21 cellular contexts compared by ENCODE assay signal in the genomic region with DNA sequence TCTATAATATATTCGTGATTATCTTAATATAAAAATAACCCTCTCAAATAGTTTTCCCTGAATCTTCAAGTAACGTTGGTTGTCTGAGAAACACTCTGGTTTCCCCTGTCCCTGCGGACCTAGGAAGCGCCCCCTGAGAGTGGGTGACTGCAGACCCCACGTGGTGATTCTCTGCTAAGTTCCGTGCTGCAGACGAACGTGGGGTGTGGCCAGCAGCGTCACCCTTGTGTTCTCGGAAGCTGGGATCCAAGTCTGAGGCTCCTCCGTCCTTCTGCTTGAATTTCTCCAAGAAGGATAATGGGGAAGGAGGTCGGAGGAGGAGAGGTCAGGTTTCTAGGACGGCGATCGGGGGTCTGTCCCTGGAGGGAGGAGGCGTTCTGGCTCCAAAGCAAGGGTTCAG.
"Had no signal": no experiment of that assay in that cellular context is flagged by ENCODE, and none has a peak within 500 bp of the region (broad histone marks: within the 10 kb centered on the region; RNA-seq: fewer than 3 reads in every experiment).

No MANE protein-coding gene starts in this region.

- H3K27me3 Mint-ChIP-seq: activated naive CD4-positive, alpha-beta T cell treated with anti-CD3 and anti-CD28 coated beads, Interleukin-2, amount 50 U/mL, for 24 hours; stimulated activated naive CD8-positive, alpha-beta T cell treated with anti-CD3 and anti-CD28 coated beads, Interleukin-15, Interleukin-2, amounts not matched to agents 100 ng/mL and 50 ng/mL, for 24 hours had no signal

- H3K4me1 ChIP-seq: body of pancreas, right atrium auricular region had no signal

- H3K4me3 ChIP-seq: body of pancreas, right atrium auricular region, SK-N-MC, skin epidermis, suprapubic skin, upper lobe of right lung had no signal

- H3K4me3 Mint-ChIP-seq: activated naive CD4-positive, alpha-beta T cell treated with anti-CD3 and anti-CD28 coated beads, Interleukin-2, amount 50 U/mL, for 24 hours; nephron progenitor cell; stimulated activated naive CD8-positive, alpha-beta T cell treated with anti-CD3 and anti-CD28 coated beads, Interleukin-15, Interleukin-2, amounts not matched to agents 100 ng/mL and 50 ng/mL, for 24 hours had no signal

- H3K9me3 Mint-ChIP-seq: activated naive CD4-positive, alpha-beta T cell treated with anti-CD3 and anti-CD28 coated beads, Interleukin-2, amount 50 U/mL, for 24 hours; nephron progenitor cell; stimulated activated naive CD8-positive, alpha-beta T cell treated with anti-CD3 and anti-CD28 coated beads, Interleukin-15, Interleukin-2, amounts not matched to agents 100 ng/mL and 50 ng/mL, for 24 hours had no signal

- DNase-seq: activated CD4-positive, alpha-beta T cell treated with anti-CD3 and anti-CD28 coated beads for 1 hour; amygdala; body of pancreas; cortex of kidney; effector CD8-positive, alpha-beta T cell; foreskin melanocyte; left ventricle myocardium superior; mesenchymal stem cell; nephron progenitor cell; occipital lobe; stimulated activated CD8-positive, alpha-beta memory T cell treated with anti-CD3 and anti-CD28 coated beads, Interleukin-4, amount 100 ng/mL, for 48 hours; upper lobe of right lung had no signal

- H3K9me3 ChIP-seq: body of pancreas, right atrium auricular region, suprapubic skin, upper lobe of right lung had no signal

- H3K27ac Mint-ChIP-seq: nephron progenitor cell, progenitor cell of endocrine pancreas had no signal

- H3K27me3 ChIP-seq: body of pancreas, right atrium auricular region, suprapubic skin, upper lobe of right lung had no signal

- ATAC-seq: body of pancreas, left ventricle myocardium superior, upper lobe of right lung had no signal

- H3K27ac ChIP-seq: body of pancreas, epithelial cell of prostate, right atrium auricular region, SK-N-MC, suprapubic skin, upper lobe of right lung, VCaP had no signal
